Comparison of ENCODE assay signal across 35 cellular contexts in the genomic region with DNA sequence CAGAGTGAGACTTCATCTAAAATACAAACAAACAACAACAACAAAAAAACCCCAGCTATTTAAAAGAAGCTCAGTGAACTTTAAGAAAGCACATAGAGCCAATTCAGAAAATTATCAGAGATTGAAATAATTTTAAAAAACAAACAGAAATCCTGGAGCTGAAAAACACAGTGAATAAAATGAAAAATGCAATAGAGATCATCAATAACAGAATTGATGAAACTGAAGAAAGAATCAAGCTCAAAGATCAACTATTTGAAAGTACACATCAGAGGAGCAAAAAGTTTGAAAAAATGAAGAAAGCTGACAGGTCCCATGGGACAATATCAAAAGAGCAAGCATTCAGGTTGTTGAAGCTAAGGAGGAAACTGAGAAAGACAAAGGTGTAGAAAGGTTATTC. TPM values are rescaled to one million over a fixed set of nuclear protein-coding genes. Genes with fewer than 3 reads are reported as not detected.
DNase-seq lines count a peak whose midpoint lies in the region; ATAC-seq, FAIRE-seq and TF ChIP-seq lines count a peak whose summit lies in the region.
"Had no signal": no experiment of that assay in that cellular context is flagged by ENCODE, and none has a peak within 500 bp of the region (broad histone marks: within the 10 kb centered on the region; RNA-seq: fewer than 3 reads in every experiment).

No MANE protein-coding gene starts in this region.

- H3K27ac ChIP-seq in HepG2 (ENCODE audit: extremely low read length, insufficient read depth, low read length) (no peak overlapping the region), right lobe of liver (no peak overlapping the region), HCT116 (ENCODE audit: low read depth, low read length) (no peak overlapping the region), K562 (ENCODE audit: extremely low read depth, low read depth, low read length) (no peak overlapping the region), A673 (ENCODE audit: low read depth, low read length, poor library complexity, severe bottlenecking) (no peak overlapping the region)
- H3K27ac ChIP-seq: 22Rv1; A549; BLaER1; BLaER1 treated with 17β-estradiol and CSF1 and Interleukin-3, amounts not matched to agents 10 nM and 100 nM; C4-2B had no signal

- no peak overlapping the region for H3K4me3 Mint-ChIP-seq in activated naive CD8-positive, alpha-beta T cell treated with anti-CD3 and anti-CD28 coated beads, Interleukin-2, amount 50 U/mL, for 24 hours
- H3K4me3 Mint-ChIP-seq: B cell; CD14-positive monocyte; CD4-positive, alpha-beta memory T cell; CD4-positive, alpha-beta T cell; CD8-positive, alpha-beta memory T cell; CD8-positive, alpha-beta T cell had no signal

- TF ChIP-seq RAD21 in HepG2 (CRISPR knock-in tag; IDR thresholded peaks at IDR 0.05) (no peak), HCT116 (IDR thresholded peaks at IDR 0.05; ENCODE audit: low read depth) (no peak), K562 (CRISPR knock-in tag; conservative IDR thresholded peaks at IDR 0.05 in 1 of 2, IDR thresholded peaks at IDR 0.05 in 1 of 2) (no peak)

- BruUV-seq in HepG2 (replicated peaks; lab: Mats Ljungman, UMichigan), result no TSS peak
- BruUV-seq in HCT116 (replicated peaks; lab: Mats Ljungman, UMichigan), result no TSS peak
- no TSS peak for BruUV-seq in K562 (replicated peaks; lab: Mats Ljungman, UMichigan)
- no TSS peak for BruUV-seq in A673 (replicated peaks; lab: Mats Ljungman, UMichigan)

- H3K27me3 Mint-ChIP-seq in activated naive CD8-positive, alpha-beta T cell treated with anti-CD3 and anti-CD28 coated beads, Interleukin-2, amount 50 U/mL, for 24 hours, result peaks cover 8% of the 10 kb centered on the region
- H3K27me3 Mint-ChIP-seq: CD4-positive, alpha-beta T cell; CD8-positive, alpha-beta memory T cell had no signal

- TF ChIP-seq CTCF in HepG2 (CRISPR knock-in tag; IDR thresholded peaks at IDR 0.05) (no peak), right lobe of liver (IDR thresholded peaks at IDR 0.05) (no peak), HCT116 (IDR thresholded peaks at IDR 0.05 in 2 of 3, conservative IDR thresholded peaks at IDR 0.05 in 1 of 3; ENCODE audit: borderline replicate concordance in 1 of 3, insufficient read depth in 1 of 3, low read depth in 2 of 3, low read length in 2 of 3) (no peak), K562 (IDR thresholded peaks at IDR 0.05 in 2 of 3, conservative IDR thresholded peaks at IDR 0.05 in 1 of 3; ENCODE audit: insufficient read depth in 2 of 3, low read depth in 1 of 3, low read length in 3 of 3) (no peak), A673 (conservative IDR thresholded peaks at IDR 0.05; ENCODE audit: low read depth, low read length) (no peak)

- H3K79me2 ChIP-seq in HepG2 (ENCODE audit: insufficient read depth, low read length) (no peaks in the 10 kb centered on the region), HCT116 (ENCODE audit: insufficient read depth, low read length) (no peaks in the 10 kb centered on the region), K562 (ENCODE audit: control insufficient read depth, insufficient read depth, low read length) (no peaks in the 10 kb centered on the region)

- H3K9me3 ChIP-seq in HepG2 (ENCODE audit: low read length), result peaks cover 26% of the 10 kb centered on the region
- peaks cover 0 to 16% (median 2%) of the 10 kb centered on the region in 4 donors for H3K9me3 ChIP-seq in right lobe of liver
- H3K9me3 ChIP-seq in HCT116 (ENCODE audit: control insufficient read depth in 1 of 2, insufficient read depth in 1 of 2, low read depth in 1 of 2, low read length in 2 of 2), result peaks cover 4 to 13% of the 10 kb centered on the region in 2 experiments; a peak in 2 of 4 replicates
- peaks cover 14% of the 10 kb centered on the region for H3K9me3 ChIP-seq in K562 (replicated peaks; ENCODE audit: control insufficient read depth, insufficient read depth, low read depth, low read length)
- peaks cover 10% of the 10 kb centered on the region for H3K9me3 ChIP-seq in A673 (ENCODE audit: low read depth, low read length, poor library complexity, severe bottlenecking)
- H3K9me3 ChIP-seq: BE2C had no signal

- H3K27me3 ChIP-seq in HepG2 (ENCODE audit: control insufficient read depth in 1 of 2, insufficient read depth in 2 of 2, low read length in 2 of 2) (no peaks in the 10 kb centered on the region; a peak in 1 of 5 replicates), right lobe of liver (no peaks in the 10 kb centered on the region), HCT116 (ENCODE audit: insufficient read depth, low read length) (no peaks in the 10 kb centered on the region), K562 (ENCODE audit: control insufficient read depth in 2 of 2, insufficient read depth in 2 of 2, low read length in 2 of 2) (no peaks in the 10 kb centered on the region), A673 (replicated peaks; ENCODE audit: insufficient read depth, low read depth, low read length, poor library complexity) (no peaks in the 10 kb centered on the region)
- H3K27me3 ChIP-seq: BE2C; BLaER1; BLaER1 treated with 17β-estradiol and CSF1 and Interleukin-3, amounts not matched to agents 10 nM and 100 nM had no signal

- H3K4me2 ChIP-seq in HepG2 (ENCODE audit: low read depth, low read length) (no peak overlapping the region), HCT116 (ENCODE audit: low read length) (no peak overlapping the region), K562 (ENCODE audit: insufficient read depth, low read length) (no peak overlapping the region)
- H3K4me2 ChIP-seq: A549; BLaER1; BLaER1 treated with 17β-estradiol and CSF1 and Interleukin-3, amounts not matched to agents 10 nM and 100 nM had no signal

- intact Hi-C loops in HepG2 (cut with micrococcal nuclease; ENCODE audit: unreplicated experiment) (no loop called here), right lobe of liver (cut with DNase I) (no loop called here), HCT116 (cut with micrococcal nuclease) (no loop called here), K562 (cut with micrococcal nuclease) (no loop called here), A673 (cut with micrococcal nuclease; ENCODE audit: unreplicated experiment) (no loop called here)

- DNase-seq in HepG2 (ENCODE audit: low spot score), result no peak
- DNase-seq in right lobe of liver, result no peak
- no peak for DNase-seq in HCT116 (ENCODE audit: low read depth, low spot score)
- no peak for DNase-seq in K562 (ENCODE audit: extremely low read depth in 1 of 4, low spot score in 3 of 4)
- DNase-seq in activated naive CD8-positive, alpha-beta T cell treated with anti-CD3 and anti-CD28 coated beads, Interleukin-2, amount 50 U/mL, for 24 hours, result no peak
- DNase-seq in A673 (ENCODE audit: low spot score), result no peak
- DNase-seq: 8988T; ACHN; AML-193; BE2C; C1 segment of cervical spinal cord; Caco-2; Calu3; CD4-positive, alpha-beta memory T cell; CD4-positive, alpha-beta T cell; CD4-positive, CD25-positive, alpha-beta regulatory T cell; CD8-positive, alpha-beta memory T cell; CD8-positive, alpha-beta T cell; COR-L47; DMS 273 treated with DMSO at 0.1 percent for 48 hours; DMS153; DMS53; DMS79; DMS79 treated with DMSO at 0.1 percent for 48 hours; DND-41; EL had no signal

- no peak for ATAC-seq in HepG2
- ATAC-seq in right lobe of liver, result no peak
- ATAC-seq in HCT116, result no peak
- no peak for ATAC-seq in K562
- no peak for ATAC-seq in activated naive CD8-positive, alpha-beta T cell treated with anti-CD3 and anti-CD28 coated beads, Interleukin-2, amount 50 U/mL, for 24 hours
- ATAC-seq: A549; CD8-positive, alpha-beta T cell had no signal

- peaks cover 11% of the 10 kb centered on the region for H3K36me3 Mint-ChIP-seq in activated naive CD8-positive, alpha-beta T cell treated with anti-CD3 and anti-CD28 coated beads, Interleukin-2, amount 50 U/mL, for 24 hours (ENCODE audit: low read depth)
- H3K36me3 Mint-ChIP-seq: CD14-positive monocyte had no signal

- POLR2A ChIA-PET in HepG2 (lab: Yijun Ruan, JAX), result no interaction called here
- POLR2A ChIA-PET in HCT116 (lab: Charles Lee), result no interaction called here
- POLR2A ChIA-PET in K562 (lab: Yijun Ruan, JAX), result interaction anchor here (3.2 kb wide), 1 partner anchor 14 kb away, joined by 14 read pairs; no protein-coding TSS in a partner anchor
- POLR2A ChIA-PET in A673 (lab: Charles Lee; ENCODE audit: low non-redundant PET), result no interaction called here

- TF ChIP-seq EP300 in HepG2 (IDR thresholded peaks at IDR 0.05; ENCODE audit: low read depth in 2 of 2, low read length in 2 of 2) (no peak), HepG2 (CRISPR knock-in tag; IDR thresholded peaks at IDR 0.05; ENCODE audit: borderline replicate concordance) (no peak), K562 (IDR thresholded peaks at IDR 0.05; ENCODE audit: low read length) (no peak)

- H3K4me1 ChIP-seq in HepG2 (ENCODE audit: insufficient read depth, low read length) (no peaks in the 10 kb centered on the region), right lobe of liver (no peaks in the 10 kb centered on the region), HCT116 (ENCODE audit: control insufficient read depth in 1 of 2, insufficient read depth in 2 of 2, low read length in 2 of 2) (no peaks in the 10 kb centered on the region), K562 (replicated peaks in 1 of 2; ENCODE audit: control insufficient read depth in 2 of 2, insufficient read depth in 2 of 2, low read length in 2 of 2) (no peaks in the 10 kb centered on the region), A673 (ENCODE audit: insufficient read depth, low read length, poor library complexity, severe bottlenecking) (no peaks in the 10 kb centered on the region)
- H3K4me1 ChIP-seq: A549, BE2C, Caco-2 had no signal

- no peak overlapping the region for H3K27ac Mint-ChIP-seq in activated naive CD8-positive, alpha-beta T cell treated with anti-CD3 and anti-CD28 coated beads, Interleukin-2, amount 50 U/mL, for 24 hours
- H3K27ac Mint-ChIP-seq: B cell; CD14-positive monocyte; CD4-positive, alpha-beta memory T cell; CD4-positive, alpha-beta T cell; CD4-positive, CD25-positive, alpha-beta regulatory T cell; CD8-positive, alpha-beta memory T cell; CD8-positive, alpha-beta T cell had no signal

- FAIRE-seq in HepG2 (lab: Jason Lieb, UNC) (no peak), K562 (lab: Jason Lieb, UNC) (no peak)
- FAIRE-seq: A204.1, A549, D721Med had no signal

- no peak for TF ChIP-seq POLR2A in HepG2 (IDR thresholded peaks at IDR 0.05; ENCODE audit: insufficient read depth in 1 of 2, low read depth in 2 of 2, low read length in 2 of 2)
- no peak for TF ChIP-seq POLR2A in right lobe of liver (IDR thresholded peaks at IDR 0.05)
- TF ChIP-seq POLR2A in HCT116 (IDR thresholded peaks at IDR 0.05; ENCODE audit: borderline replicate concordance, extremely low read depth, insufficient read depth, insufficient read length), result no peak
- no peak for TF ChIP-seq POLR2A in K562 (conservative IDR thresholded peaks at IDR 0.05)

- CTCF ChIA-PET in HepG2 (lab: Yijun Ruan, JAX; ENCODE audit: low intra/inter-chr PET ratio, low total read pairs), result no interaction called here
- CTCF ChIA-PET in HCT116 (lab: Charles Lee), result no interaction called here
- CTCF ChIA-PET in K562 (lab: Yijun Ruan, JAX; ENCODE audit: low intra/inter-chr PET ratio), result no interaction called here
- CTCF ChIA-PET in A673 (lab: Charles Lee), result no interaction called here

- in situ Hi-C loops in HepG2 (cut with HindIII; ENCODE audit: extremely low pct_ligation_motif_present, low pct_unique_long_range_greater_than_20kb) (no loop called here), K562 (cut with MboI) (no loop called here)

- H3K9ac ChIP-seq in HepG2 (ENCODE audit: insufficient read depth, low read depth, low read length) (no peak overlapping the region), HCT116 (ENCODE audit: low read length) (no peak overlapping the region), K562 (ENCODE audit: insufficient read depth in 1 of 2, low read depth in 2 of 2, low read length in 2 of 2) (no peak overlapping the region)
- H3K9ac ChIP-seq: BLaER1; BLaER1 treated with 17β-estradiol and CSF1 and Interleukin-3, amounts not matched to agents 10 nM and 100 nM had no signal

- H3K4me3 ChIP-seq in HepG2 (replicated peaks in 1 of 3; ENCODE audit: insufficient read depth in 1 of 3, low read depth in 2 of 3, low read length in 3 of 3) (no peak overlapping the region), right lobe of liver (no peak overlapping the region), HCT116 (replicated peaks in 1 of 2; ENCODE audit: low read depth in 1 of 2, low read length in 2 of 2) (no peak overlapping the region), K562 (no peak overlapping the region), A673 (ENCODE audit: low read depth, low read length, poor library complexity, severe bottlenecking) (no peak overlapping the region)
- H3K4me3 ChIP-seq: A549; BLaER1; BLaER1 treated with 17β-estradiol and CSF1 and Interleukin-3, amounts not matched to agents 10 nM and 100 nM had no signal

- H4K20me1 ChIP-seq in HepG2 (ENCODE audit: insufficient read depth, low read length) (no peaks in the 10 kb centered on the region), HCT116 (ENCODE audit: insufficient read depth) (no peaks in the 10 kb centered on the region), K562 (replicated peaks; ENCODE audit: control insufficient read depth, insufficient read depth, low read length) (no peaks in the 10 kb centered on the region)
- H4K20me1 ChIP-seq: BLaER1; BLaER1 treated with 17β-estradiol and CSF1 and Interleukin-3, amounts not matched to agents 10 nM and 100 nM had no signal

- no peaks in the 10 kb centered on the region for H3K9me1 ChIP-seq in K562 (ENCODE audit: control insufficient read depth, insufficient read depth, low read length)

- H3K36me3 ChIP-seq in HepG2 (replicated peaks in 1 of 2; ENCODE audit: control insufficient read depth in 1 of 2, insufficient read depth in 2 of 2, low read length in 2 of 2), result no peaks in the 10 kb centered on the region
- H3K36me3 ChIP-seq in right lobe of liver, result no peaks in the 10 kb centered on the region
- H3K36me3 ChIP-seq in HCT116 (ENCODE audit: control insufficient read depth in 1 of 2, insufficient read depth in 2 of 2, low read length in 2 of 2), result no peaks in the 10 kb centered on the region
- H3K36me3 ChIP-seq in K562 (ENCODE audit: control insufficient read depth, insufficient read depth, low read length), result no peaks in the 10 kb centered on the region
- H3K36me3 ChIP-seq in A673 (ENCODE audit: insufficient read depth, low read length, poor library complexity, severe bottlenecking), result no peaks in the 10 kb centered on the region
- H3K36me3 ChIP-seq: BE2C, BLaER1 had no signal

- peaks cover 45% of the 10 kb centered on the region for H3K9me3 Mint-ChIP-seq in activated naive CD8-positive, alpha-beta T cell treated with anti-CD3 and anti-CD28 coated beads, Interleukin-2, amount 50 U/mL, for 24 hours

- H2AFZ ChIP-seq in HepG2 (ENCODE audit: low read length) (no peak overlapping the region), HCT116 (ENCODE audit: low read depth, low read length, poor library complexity, severe bottlenecking) (no peak overlapping the region), K562 (ENCODE audit: low read depth, low read length) (no peak overlapping the region)

- RAD21 ChIA-PET in HCT116 (lab: Charles Lee; ENCODE audit: low non-redundant PET in 1 of 2, low total read pairs in 2 of 2, uncharacterized antibody in 2 of 2, unreplicated experiment in 2 of 2), result no interaction called here

- no peaks in the 10 kb centered on the region for H3K9me2 ChIP-seq in HCT116 (ENCODE audit: insufficient read depth)

- no peaks in the 10 kb centered on the region for H3K4me1 Mint-ChIP-seq in activated naive CD8-positive, alpha-beta T cell treated with anti-CD3 and anti-CD28 coated beads, Interleukin-2, amount 50 U/mL, for 24 hours
- H3K4me1 Mint-ChIP-seq: B cell; CD14-positive monocyte; CD4-positive, alpha-beta memory T cell; CD4-positive, CD25-positive, alpha-beta regulatory T cell; CD8-positive, alpha-beta memory T cell had no signal

RNA-seq across cellular contexts. Expression of a gene that starts 12.2 kb away (rescaled TPM):
- total RNA-seq in HepG2 (2016; rRNA removed; fragmentation: Illumina TruSeq; extraction: Trizol) (8.0 and 8.1 TPM in 2 replicates), right lobe of liver (10 to 100 TPM in 3 of 6 experiments, 1 to 10 TPM in 3; 7.9 to 15.8 (median 10.4) TPM), HCT116 (2021; ENCODE audit: unreplicated experiment) (18.7 TPM), K562 (2014; rRNA removed) (25.2 and 28.7 TPM in 2 replicates), K562 (2014; rRNA removed; fragmentation: Illumina TruSeq; extraction: Trizol) (7.7 and 8.8 TPM in 2 replicates), K562 (2015; rRNA removed; fragmentation: Illumina TruSeq; extraction: Trizol) (13.4 and 14.1 TPM in 2 replicates), K562 (2021) (30.7 and 31.6 TPM in 2 replicates), A673 (2021) (22.5 and 24.0 TPM in 2 replicates)
- 1.4 and 1.5 TPM in 2 replicates for total RNA-seq in HepG2 (2016; cell fraction: cytosol; rRNA removed; fragmentation: Illumina TruSeq; extraction: Trizol; ENCODE audit: low read depth)
- 6.1 and 8.8 TPM in 2 replicates for total RNA-seq in HepG2 (2016; cell fraction: insoluble cytoplasmic fraction; rRNA removed; fragmentation: Illumina TruSeq; extraction: Trizol)
- 4.5 and 5.4 TPM in 2 replicates for total RNA-seq in HepG2 (2016; cell fraction: membrane; rRNA removed; fragmentation: Illumina TruSeq; extraction: Trizol)
- total RNA-seq in HepG2 (2016; cell fraction: nucleus; rRNA removed; fragmentation: Illumina TruSeq; extraction: Trizol), result 6.8 and 7.9 TPM in 2 replicates
- polyA plus RNA-seq in HepG2 (2011; rRNA removed) (3.8 and 4.1 TPM in 2 replicates), K562 (2011; rRNA removed) (7.3 and 12.6 TPM in 2 replicates), K562 (2014; fragmentation: Illumina TruSeq; extraction: Trizol) (13.3 and 17.9 TPM in 2 replicates), K562 (2014; fragmentation: Nextera tagmentation; extraction: Ambion mirVana) (1 to 10 TPM; 1.7 to 2.0 TPM), K562 (2014; rRNA removed) (15.3 and 18.9 TPM in 2 replicates)
- polyA plus RNA-seq in HepG2 (2011; cell fraction: cytosol; rRNA removed), result 2.1 and 2.5 TPM in 2 replicates
- 12.0 and 13.8 TPM in 2 replicates for polyA plus RNA-seq in HepG2 (2011; cell fraction: nucleus; rRNA removed)
- polyA plus RNA-seq in HepG2 (2012), result 3.9 and 4.3 TPM in 2 replicates
- 0.61 and 0.66 TPM in 2 replicates for polyA plus RNA-seq in HepG2 (2016; cell fraction: cytosol; fragmentation: Illumina TruSeq; extraction: Trizol; ENCODE audit: low read depth)
- 4.8 and 8.0 TPM in 2 replicates for polyA plus RNA-seq in HepG2 (2016; cell fraction: insoluble cytoplasmic fraction; fragmentation: Illumina TruSeq; extraction: Trizol; ENCODE audit: low read depth)
- 1.5 and 1.8 TPM in 2 replicates for polyA plus RNA-seq in HepG2 (2016; cell fraction: membrane; fragmentation: Illumina TruSeq; extraction: Trizol; ENCODE audit: low read depth)
- polyA plus RNA-seq in HepG2 (2016; cell fraction: nucleus; fragmentation: Illumina TruSeq; extraction: Trizol; ENCODE audit: insufficient read depth, low read depth), result 15.0 and 16.0 TPM in 2 replicates
- 11.2 and 15.4 TPM in 2 replicates for polyA minus RNA-seq in HepG2 (2011; rRNA and poly(A)+ RNA removed; ENCODE audit: low replicate concordance)
- polyA minus RNA-seq in HepG2 (2011; cell fraction: cytosol; rRNA and poly(A)+ RNA removed), result 4.7 and 5.1 TPM in 2 replicates
- polyA minus RNA-seq in HepG2 (2011; cell fraction: nucleus; rRNA and poly(A)+ RNA removed), result 10.4 and 12.0 TPM in 2 replicates
- polyA plus RNA-seq in HCT116 (2012), result 11.4 and 12.5 TPM in 2 replicates
- 47.9 and 50.2 TPM in 2 replicates for total RNA-seq in K562 (2011; cell fraction: chromatin; rRNA removed; ENCODE audit: low replicate concordance)
- total RNA-seq in K562 (2011; cell fraction: nucleolus; rRNA removed), result 32.7 and 35.9 TPM in 2 replicates
- total RNA-seq in K562 (2011; cell fraction: nucleoplasm; rRNA removed), result 45.2 and 65.0 TPM in 2 replicates
- polyA plus RNA-seq in K562 (2011; cell fraction: cytosol; rRNA removed), result 9.1 and 13.7 TPM in 2 replicates
- polyA plus RNA-seq in K562 (2011; cell fraction: nucleus; rRNA removed), result 32.2 and 48.8 TPM in 2 replicates
- 16.6 and 19.9 TPM in 2 replicates for polyA plus RNA-seq in K562 (2012)
- polyA minus RNA-seq in K562 (2011; rRNA and poly(A)+ RNA removed), result 10.5 and 10.9 TPM in 2 replicates
- 12.9 and 19.2 TPM in 2 replicates for polyA minus RNA-seq in K562 (2011; cell fraction: cytosol; rRNA and poly(A)+ RNA removed)
- 22.9 and 28.7 TPM in 2 replicates for polyA minus RNA-seq in K562 (2011; cell fraction: nucleus; rRNA and poly(A)+ RNA removed)

RNA-seq across cellular contexts. Expression of a gene that starts 48.9 kb away (rescaled TPM):
- total RNA-seq in HepG2 (2016; rRNA removed; fragmentation: Illumina TruSeq; extraction: Trizol) (4.4 and 6.0 TPM in 2 replicates), right lobe of liver (1 to 10 TPM; 5.3 to 7.0 (median 5.4) TPM), HCT116 (2021; ENCODE audit: unreplicated experiment) (15.6 TPM), K562 (2014; rRNA removed) (17.8 and 19.8 TPM in 2 replicates), K562 (2014; rRNA removed; fragmentation: Illumina TruSeq; extraction: Trizol) (5.5 and 7.0 TPM in 2 replicates), K562 (2015; rRNA removed; fragmentation: Illumina TruSeq; extraction: Trizol) (9.0 and 10.6 TPM in 2 replicates), K562 (2021) (29.3 and 32.6 TPM in 2 replicates), A673 (2021) (19.3 and 19.6 TPM in 2 replicates)
- total RNA-seq in HepG2 (2016; cell fraction: cytosol; rRNA removed; fragmentation: Illumina TruSeq; extraction: Trizol; ENCODE audit: low read depth), result 1.1 and 1.2 TPM in 2 replicates
- 3.5 and 5.9 TPM in 2 replicates for total RNA-seq in HepG2 (2016; cell fraction: insoluble cytoplasmic fraction; rRNA removed; fragmentation: Illumina TruSeq; extraction: Trizol)
- total RNA-seq in HepG2 (2016; cell fraction: membrane; rRNA removed; fragmentation: Illumina TruSeq; extraction: Trizol), result 4.0 and 4.1 TPM in 2 replicates
- 3.7 and 3.9 TPM in 2 replicates for total RNA-seq in HepG2 (2016; cell fraction: nucleus; rRNA removed; fragmentation: Illumina TruSeq; extraction: Trizol)
- polyA plus RNA-seq in HepG2 (2011; rRNA removed) (3.8 and 4.8 TPM in 2 replicates), K562 (2011; rRNA removed) (5.5 and 7.8 TPM in 2 replicates), K562 (2014; fragmentation: Illumina TruSeq; extraction: Trizol) (17.5 and 18.8 TPM in 2 replicates), K562 (2014; fragmentation: Nextera tagmentation; extraction: Ambion mirVana) (under 1 TPM; 0.11 to 0.13 TPM), K562 (2014; rRNA removed) (15.0 and 17.5 TPM in 2 replicates)
- polyA plus RNA-seq in HepG2 (2011; cell fraction: cytosol; rRNA removed), result 3.9 and 5.3 TPM in 2 replicates
- 3.7 and 3.8 TPM in 2 replicates for polyA plus RNA-seq in HepG2 (2011; cell fraction: nucleus; rRNA removed)
- 3.7 and 4.3 TPM in 2 replicates for polyA plus RNA-seq in HepG2 (2012)
- 0.96 and 1.2 TPM in 2 replicates for polyA plus RNA-seq in HepG2 (2016; cell fraction: cytosol; fragmentation: Illumina TruSeq; extraction: Trizol; ENCODE audit: low read depth)
- 7.4 and 9.5 TPM in 2 replicates for polyA plus RNA-seq in HepG2 (2016; cell fraction: insoluble cytoplasmic fraction; fragmentation: Illumina TruSeq; extraction: Trizol; ENCODE audit: low read depth)
- polyA plus RNA-seq in HepG2 (2016; cell fraction: membrane; fragmentation: Illumina TruSeq; extraction: Trizol; ENCODE audit: low read depth), result 3.4 and 3.5 TPM in 2 replicates
- polyA plus RNA-seq in HepG2 (2016; cell fraction: nucleus; fragmentation: Illumina TruSeq; extraction: Trizol; ENCODE audit: insufficient read depth, low read depth), result 7.3 and 8.5 TPM in 2 replicates
- polyA minus RNA-seq in HepG2 (2011; rRNA and poly(A)+ RNA removed; ENCODE audit: low replicate concordance), result 5.7 and 8.2 TPM in 2 replicates
- polyA minus RNA-seq in HepG2 (2011; cell fraction: cytosol; rRNA and poly(A)+ RNA removed), result 5.0 and 5.4 TPM in 2 replicates
- polyA minus RNA-seq in HepG2 (2011; cell fraction: nucleus; rRNA and poly(A)+ RNA removed), result 3.2 and 3.7 TPM in 2 replicates
- polyA plus RNA-seq in HCT116 (2012), result 13.1 and 13.5 TPM in 2 replicates
- total RNA-seq in K562 (2011; cell fraction: chromatin; rRNA removed; ENCODE audit: low replicate concordance), result 5.2 and 9.7 TPM in 2 replicates
- total RNA-seq in K562 (2011; cell fraction: nucleolus; rRNA removed), result 7.9 and 8.3 TPM in 2 replicates
- 4.2 and 6.0 TPM in 2 replicates for total RNA-seq in K562 (2011; cell fraction: nucleoplasm; rRNA removed)
- 10.5 and 18.7 TPM in 2 replicates for polyA plus RNA-seq in K562 (2011; cell fraction: cytosol; rRNA removed)
- 5.7 and 8.6 TPM in 2 replicates for polyA plus RNA-seq in K562 (2011; cell fraction: nucleus; rRNA removed)
- 15.3 and 16.5 TPM in 2 replicates for polyA plus RNA-seq in K562 (2012)
- polyA minus RNA-seq in K562 (2011; rRNA and poly(A)+ RNA removed), result 7.3 and 9.3 TPM in 2 replicates
- polyA minus RNA-seq in K562 (2011; cell fraction: cytosol; rRNA and poly(A)+ RNA removed), result 12.0 and 21.2 TPM in 2 replicates
- polyA minus RNA-seq in K562 (2011; cell fraction: nucleus; rRNA and poly(A)+ RNA removed), result 5.3 and 6.0 TPM in 2 replicates
